In genomic region chr6:31680841-31681671, GRCh38 we compare ENCODE assay signal across 8 cellular contexts. TPM values are rescaled to one million over a fixed set of nuclear protein-coding genes. Genes with fewer than 3 reads are reported as not detected.
DNase-seq lines count a peak whose midpoint lies in the region; ATAC-seq and TF ChIP-seq lines count a peak whose summit lies in the region.

Gene LY6G5C, minus strand, starts transcription at chr6:31681067. Its CDS starts 694 bp downstream, at chr6:31680373.

- H3K27ac Mint-ChIP-seq in activated B cell treated with CpG ODN at 0.5 μM for 24 hours = peak within 1 kb of the TSS; percentile 72

- H3K4me1 Mint-ChIP-seq in activated B cell treated with CpG ODN at 0.5 μM for 24 hours = peaks cover 40% of the 10 kb centered on the region

- POLR2A ChIA-PET in activated B cell treated with CpG ODN at 0.5 μM for 24 hours (lab: Charles Lee) = interaction anchor here (0.7 to 2.3 kb wide), 14 partner anchors 16 to 187 kb away, joined by 3 to 23 read pairs (median 4); partner anchors contain the start of genes ABHD16A, BAG6, C6orf47 and CLIC1

- no peaks in the 10 kb centered on the region for H3K9me3 Mint-ChIP-seq in activated B cell treated with CpG ODN at 0.5 μM for 24 hours

- H3F3A ChIP-seq in GM23248 (ENCODE audit: insufficient read depth) = peaks cover 29% of the 10 kb centered on the region

- ATAC-seq in activated B cell treated with CpG ODN at 0.5 μM for 24 hours (ENCODE audit: low read depth) = peak; percentile 75
- ATAC-seq in HG03097 (IDR thresholded peaks at IDR 0.05; ENCODE audit: low FRiP score, unreplicated experiment) = no peak

- no peaks in the 10 kb centered on the region for H4K20me1 ChIP-seq in GM23248 (ENCODE audit: insufficient read depth)

- WGBS in GM23248 (ENCODE audit: low coverage in 1 of 2, low lambda C conversion rate in 2 of 2, missing lambda C conversion rate in 2 of 2), 2 experiments = 2% methylated on average over 49 of the region's 51 CpGs

- H3K27me3 Mint-ChIP-seq in activated B cell treated with CpG ODN at 0.5 μM for 24 hours = no peaks in the 10 kb centered on the region

- H3K36me3 Mint-ChIP-seq in activated B cell treated with CpG ODN at 0.5 μM for 24 hours (ENCODE audit: low read depth) = peaks cover 10% of the 10 kb centered on the region

- H3K9me3 ChIP-seq in GM23248 (ENCODE audit: low read depth) = no peaks in the 10 kb centered on the region
- no peaks in the 10 kb centered on the region for H3K9me3 ChIP-seq in skeletal muscle tissue (ENCODE audit: control insufficient read depth in 3 of 3, low read length in 3 of 3)

- TF ChIP-seq CTCF in activated B cell treated with CpG ODN at 0.5 μM for 24 hours (IDR thresholded peaks at IDR 0.05) = no peak

- H3K9ac ChIP-seq in GM23248 = peak within 1 kb of the TSS; percentile 79
- H3K9ac ChIP-seq in skeletal muscle tissue (ENCODE audit: low read depth in 1 of 3, low read length in 3 of 3) = peak within 1 kb of the TSS; percentile 74 to 80 (median 78)

- peak within 1 kb of the TSS; percentile 84 for H3K4me3 Mint-ChIP-seq in activated B cell treated with CpG ODN at 0.5 μM for 24 hours

- intact Hi-C loops in activated B cell treated with CpG ODN at 0.5 μM for 24 hours (cut with micrococcal nuclease) = loop anchor here (1.0 to 5.0 kb wide), 9 partner anchors 22 to 271 kb away; partner anchors contain the start of genes ABHD16A and ATP6V1G2

- H3K4me2 ChIP-seq in GM23248 (ENCODE audit: unreplicated experiment) = peak within 1 kb of the TSS; percentile 91

- H3K36me3 ChIP-seq in GM23248 (ENCODE audit: low read depth) (no peaks in the 10 kb centered on the region; the same call in 1 of the 2 replicates), skeletal muscle tissue (ENCODE audit: control insufficient read depth in 3 of 3, insufficient read depth in 3 of 3, low read length in 3 of 3) (peaks cover under 1 to 10% (median 5%) of the 10 kb centered on the region in 3 donors)

- peak within 1 kb of the TSS; percentile 93 for H2AFZ ChIP-seq in GM23248

- H3K27ac ChIP-seq in GM23248 (peak within 1 kb of the TSS; percentile 69), skeletal muscle tissue (ENCODE audit: low read depth, low read length) (peak within 1 kb of the TSS; percentile 59)

- H3K27me3 ChIP-seq in GM23248 (replicated peaks; ENCODE audit: insufficient read depth) (no peaks in the 10 kb centered on the region), skeletal muscle tissue (ENCODE audit: control insufficient read depth in 3 of 3, insufficient read depth in 3 of 3, low read length in 3 of 3) (no peaks in the 10 kb centered on the region)

- no peaks in the 10 kb centered on the region for H3K79me2 ChIP-seq in GM23248 (ENCODE audit: insufficient read depth)

- peak within 1 kb of the TSS; percentile 79 for H3K4me3 ChIP-seq in GM23248
- peak within 1 kb of the TSS; percentile 74 to 81 (median 81) for H3K4me3 ChIP-seq in skeletal muscle tissue (ENCODE audit: low read length in 3 of 3)

- H3K9me2 ChIP-seq in GM23248 (ENCODE audit: insufficient read depth) = no peaks in the 10 kb centered on the region

- DNase-seq in AG20443 (ENCODE audit: low spot score) (peak; percentile 91), GM23248 (peak; percentile 93), NCI-H2227 (lab: John Stamatoyannopoulos, UW; ENCODE audit: unreplicated experiment) (peak; percentile 83), activated B cell treated with CpG ODN at 0.5 μM for 24 hours (peak; percentile 46), cerebellar cortex (ENCODE audit: low spot score) (peak; percentile 87), iris pigment epithelial cell (ENCODE audit: low read depth) (peak; percentile 94)

- in situ Hi-C loops in GM23248 (cut with MboI) = no loop called here

- CTCF ChIA-PET in activated B cell treated with CpG ODN at 0.5 μM for 24 hours (lab: Charles Lee) = interaction anchor here (0.8 to 3.6 kb wide), 7 partner anchors 46 to 271 kb away, joined by 3 to 22 read pairs (median 7); partner anchors contain the start of gene HSPA1B

- H3K4me1 ChIP-seq in GM23248 (ENCODE audit: insufficient read depth) (peaks cover 9% of the 10 kb centered on the region; the same call in 1 of the 2 replicates), skeletal muscle tissue (ENCODE audit: control insufficient read depth in 3 of 3, insufficient read depth in 3 of 3, low read length in 3 of 3) (peaks cover 15 to 25% (median 18%) of the 10 kb centered on the region in 3 donors)

RNA-seq across cellular contexts. Expression of gene LY6G5C, which starts in this region (rescaled TPM):
- 1.7 TPM in 1 of 2 replicates, not detected in the other for total RNA-seq in GM23248 (2014; rRNA removed; shearing (Covaris generic))
- 5.0 and 5.1 TPM in 2 replicates for polyA plus RNA-seq in GM23248 (2016; fragmentation: Nextera tagmentation; extraction: Ambion mirVana)
- 0.29 and 0.73 TPM in 2 replicates for total RNA-seq in activated B cell treated with CpG ODN at 0.5 μM for 24 hours
- total RNA-seq in skeletal muscle tissue = not detected

Comparison
In these comparisons a context has a peak if more than half of its experiments do, and no peak if none do; other contexts are left out.
1. Peak in DNase-seq and ATAC-seq in activated B cell treated with CpG ODN at 0.5 μM for 24 hours; RNA of the gene not detected or under 1 TPM.